In the genomic region with DNA sequence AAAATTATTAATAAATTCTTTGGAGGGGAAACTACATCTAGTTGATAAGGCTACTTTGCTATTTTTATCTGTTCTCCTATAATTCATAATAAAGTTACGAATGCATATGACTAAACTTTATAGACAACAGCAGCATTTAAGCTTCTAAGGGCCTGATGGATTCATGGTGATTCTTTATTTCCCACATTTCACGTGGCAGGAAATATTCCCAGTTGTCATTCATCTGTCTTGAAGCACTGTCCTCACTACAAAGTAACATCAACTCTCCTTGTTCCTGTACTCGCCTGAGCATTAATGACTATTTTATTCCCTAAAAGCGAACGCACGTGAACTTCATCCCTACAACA, we compare ENCODE assay signal across 9 cellular contexts. TPM values are rescaled to one million over a fixed set of nuclear protein-coding genes. Genes with fewer than 3 reads are reported as not detected.
A peak's percentile ranks its signal among the peaks of the same experiment; 100 is the strongest.
DNase-seq lines count a peak whose midpoint lies in the region; ATAC-seq and TF ChIP-seq lines count a peak whose summit lies in the region.
"Had no signal": no experiment of that assay in that cellular context is flagged by ENCODE, and none has a peak within 500 bp of the region (broad histone marks: within the 10 kb centered on the region; RNA-seq: fewer than 3 reads in every experiment).

No MANE protein-coding gene starts in this region.

- H3K27ac ChIP-seq in H9 (ENCODE audit: insufficient read length, low read depth, low read length) (no peak overlapping the region), Panc1 (ENCODE audit: low read length) (peak overlapping the region; percentile 95)

- no peaks in the 10 kb centered on the region; the same call in 1 of the 2 replicates for H3K27me3 ChIP-seq in H9 (ENCODE audit: insufficient read depth, low read length)
- H3K27me3 ChIP-seq in Panc1 (ENCODE audit: control insufficient read depth, insufficient read depth, low read length): no peaks in the 10 kb centered on the region

- in situ Hi-C loops in Panc1 (cut with HindIII; ENCODE audit: low pct_unique_long_range_greater_than_20kb, low sequenced_read_pairs): no loop called here

- H3K4me3 ChIP-seq in Panc1 (ENCODE audit: low read depth in 2 of 2, low read length in 2 of 2) (peak overlapping the region; percentile 68 to 94), epithelial cell of proximal tubule (ENCODE audit: low read depth, low read length) (peak overlapping the region; percentile 82)

- H3K4ac ChIP-seq in H9 (ENCODE audit: low read depth, low read length): no peak overlapping the region

- no peak overlapping the region for H4K91ac ChIP-seq in H9 (ENCODE audit: insufficient read length, low read depth, low read length)

- peaks cover 25% of the 10 kb centered on the region; the same call in 1 of the 2 replicates for H3K36me3 ChIP-seq in Panc1 (ENCODE audit: control insufficient read depth, insufficient read depth, low read length)

- H2BK15ac ChIP-seq in H9 (ENCODE audit: low read depth, low read length): no peak overlapping the region

- CTCF ChIA-PET in Panc1 (lab: Charles Lee): no interaction called here

- no peak overlapping the region for H4K8ac ChIP-seq in H9 (replicated peaks; ENCODE audit: insufficient read length, low read depth, low read length)

- no peak overlapping the region for H3K56ac ChIP-seq in H9 (ENCODE audit: insufficient read length, low read depth, low read length)

- no peak overlapping the region for H3T11ph ChIP-seq in H9 (ENCODE audit: low read length)

- peaks cover 20% of the 10 kb centered on the region for H3K27me3 Mint-ChIP-seq in H9 (ENCODE audit: low read depth)
- peaks cover 6% of the 10 kb centered on the region for H3K27me3 Mint-ChIP-seq in osteocyte (ENCODE audit: unreplicated experiment)

- H2BK5ac ChIP-seq in H9 (ENCODE audit: insufficient read length, low read length): no peak overlapping the region

- POLR2A ChIA-PET in Panc1 (lab: Charles Lee): no interaction called here

- no peak overlapping the region for H3K18ac ChIP-seq in H9 (ENCODE audit: insufficient read length, low read depth, low read length)

- no peaks in the 10 kb centered on the region for H3K79me1 ChIP-seq in H9 (ENCODE audit: insufficient read depth, low read depth, low read length, poor library complexity, severe bottlenecking)

- DNase-seq in H9 (no peak), Panc1 (ENCODE audit: low read depth, low spot score) (no peak), epithelial cell of proximal tubule (ENCODE audit: low read depth) (no peak), osteocyte (ENCODE audit: extremely low spot score, unreplicated experiment) (no peak), NCI-H82 (lab: John Stamatoyannopoulos, UW) (no peak)
- DNase-seq: activated T-cell treated with anti-CD3 and anti-CD28 coated beads, Interleukin-2, amount 50 U/mL, for 1 hour had no signal

- WGBS in H9 (ENCODE audit: extremely low coverage, insufficient read length, low lambda C conversion rate): no CpG with 5 or more reads among the region's 6 CpGs

- no peak overlapping the region for H2AFZ ChIP-seq in H9 (ENCODE audit: low read length)

- H4K20me1 ChIP-seq in H9 (ENCODE audit: control insufficient read depth, insufficient read depth, insufficient read length): no peaks in the 10 kb centered on the region

- H3K27ac Mint-ChIP-seq in H9 (peak overlapping the region in 1 of 3 experiments; percentile 1; a peak in 1 of 7 replicates), osteocyte (ENCODE audit: unreplicated experiment) (no peak overlapping the region)
- H3K27ac Mint-ChIP-seq: memory B cell had no signal

- no peak overlapping the region for H2BK120ac ChIP-seq in H9 (ENCODE audit: low read depth, low read length, poor library complexity, severe bottlenecking)

- no peak overlapping the region for H4K5ac ChIP-seq in H9 (ENCODE audit: insufficient read length, low read depth, low read length)

- BruUV-seq in Panc1 (replicated peaks; lab: Mats Ljungman, UMichigan): TSS peak; percentile 47

- no peak overlapping the region for H3K14ac ChIP-seq in H9 (ENCODE audit: insufficient read depth, low read length)

- no peak overlapping the region for H3K9ac ChIP-seq in H9 (ENCODE audit: extremely low read depth, insufficient read length, low read length)

- H3K4me2 ChIP-seq in H9 (ENCODE audit: insufficient read depth, insufficient read length, low read length): peak overlapping the region; percentile 92

- H3K9me3 Mint-ChIP-seq in H9 (no peaks in the 10 kb centered on the region; a peak in 1 of 5 replicates), osteocyte (ENCODE audit: unreplicated experiment) (no peaks in the 10 kb centered on the region)
- H3K9me3 Mint-ChIP-seq: memory B cell had no signal

- H3K23ac ChIP-seq in H9 (ENCODE audit: insufficient read length, low read depth, low read length): no peak overlapping the region

- H2BK20ac ChIP-seq in H9 (ENCODE audit: low read depth, low read length, poor library complexity, severe bottlenecking): no peak overlapping the region

- peaks cover 27% of the 10 kb centered on the region for H3K23me2 ChIP-seq in H9 (ENCODE audit: insufficient read length, low read depth, low read length, poor library complexity, severe bottlenecking)

- no peak overlapping the region for H2BK12ac ChIP-seq in H9 (ENCODE audit: insufficient read length, low read depth, low read length)

- H3K4me3 Mint-ChIP-seq in H9 (peak overlapping the region; percentile 86 to 95), osteocyte (ENCODE audit: unreplicated experiment) (peak overlapping the region; percentile 83)
- H3K4me3 Mint-ChIP-seq: memory B cell had no signal

- no peak overlapping the region for H2AK5ac ChIP-seq in H9 (ENCODE audit: insufficient read length, low read length)

- no peak for ATAC-seq in Panc1
- no peak for ATAC-seq in GM19397 (IDR thresholded peaks at IDR 0.05; ENCODE audit: unreplicated experiment)
- no peak for ATAC-seq in HG02970 (IDR thresholded peaks at IDR 0.05; ENCODE audit: low FRiP score, unreplicated experiment)

- H3K36me3 Mint-ChIP-seq in H9 (ENCODE audit: insufficient read depth in 1 of 3, low read depth in 3 of 3) (peaks cover 0 to 1% (median 0%) of the 10 kb centered on the region in 3 experiments; a peak in 2 of 7 replicates), osteocyte (ENCODE audit: unreplicated experiment) (peaks cover 3% of the 10 kb centered on the region)

- intact Hi-C loops in Panc1 (cut with micrococcal nuclease; ENCODE audit: unreplicated experiment): no loop called here

- H3K4me1 ChIP-seq in H9 (ENCODE audit: insufficient read depth, low read length) (no peaks in the 10 kb centered on the region), Panc1 (ENCODE audit: control insufficient read depth, insufficient read depth, low read length) (peaks cover 33% of the 10 kb centered on the region)

- no peaks in the 10 kb centered on the region for H3K79me2 ChIP-seq in H9 (ENCODE audit: insufficient read depth, low read length)

- H3K4me1 Mint-ChIP-seq in H9 (peaks cover 16 to 26% of the 10 kb centered on the region in 2 experiments), osteocyte (ENCODE audit: unreplicated experiment) (peaks cover 24% of the 10 kb centered on the region)

- no peaks in the 10 kb centered on the region for H3K9me3 ChIP-seq in H9 (ENCODE audit: control insufficient read depth, low read depth, low read length)
- H3K9me3 ChIP-seq in Panc1 (ENCODE audit: control insufficient read depth, insufficient read depth, low read depth, low read length): no peaks in the 10 kb centered on the region

- TF ChIP-seq CTCF in H9 (conservative IDR thresholded peaks at IDR 0.05): no peak
- no peak for TF ChIP-seq CTCF in Panc1 (IDR thresholded peaks at IDR 0.05)
- TF ChIP-seq CTCF in epithelial cell of proximal tubule (conservative IDR thresholded peaks at IDR 0.05; ENCODE audit: low read depth, low read length): no peak
- no peak for TF ChIP-seq CTCF in osteocyte (IDR thresholded peaks at IDR 0.05)

RNA-seq across cellular contexts. Expression of a gene that starts 2.6 kb away (rescaled TPM):
- total RNA-seq in H9 (2021) (23.0 and 23.8 TPM in 2 replicates), Panc1 (2021; ENCODE audit: unreplicated experiment) (43.2 TPM), epithelial cell of proximal tubule (1.8 and 2.7 TPM in 2 replicates), osteocyte (11.6 and 12.8 TPM in 2 replicates)
- polyA plus RNA-seq in Panc1 (2012; ENCODE audit: insufficient read length): 17.9 TPM
